Comparison of ENCODE assay signal across 14 cellular contexts in the genomic region with DNA sequence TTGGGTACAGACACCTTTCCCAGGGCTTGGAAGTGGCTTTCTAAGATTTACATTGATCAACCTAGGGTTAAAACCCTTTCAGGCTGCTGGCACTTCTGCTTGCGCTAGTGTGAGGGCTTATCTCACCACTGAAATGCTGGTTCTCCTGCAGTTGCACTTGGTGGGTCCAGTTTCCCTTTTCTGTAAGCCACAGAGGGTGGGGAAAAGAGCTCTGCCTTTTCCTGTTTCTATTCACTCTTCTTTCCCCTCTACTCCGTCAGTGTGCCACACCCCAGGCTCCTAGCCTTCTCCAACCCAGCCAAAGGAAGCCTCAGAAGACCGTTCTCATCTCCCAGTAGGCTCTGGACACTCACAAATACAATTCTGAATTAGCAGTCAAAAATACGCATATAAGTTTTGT. TPM values are rescaled to one million over a fixed set of nuclear protein-coding genes. Genes with fewer than 3 reads are reported as not detected.
A peak's percentile ranks its signal among the peaks of the same experiment; 100 is the strongest.
DNase-seq lines count a peak whose midpoint lies in the region; ATAC-seq lines count a peak whose summit lies in the region.
"Had no signal": no experiment of that assay in that cellular context is flagged by ENCODE, and none has a peak within 500 bp of the region (broad histone marks: within the 10 kb centered on the region; RNA-seq: fewer than 3 reads in every experiment).

No MANE protein-coding gene starts in this region.

- no peaks in the 10 kb centered on the region for H3K4me1 ChIP-seq in naive thymus-derived CD4-positive, alpha-beta T cell (ENCODE audit: control insufficient read depth in 2 of 2, insufficient read depth in 2 of 2, low read length in 2 of 2)
- H3K4me1 ChIP-seq: colonic mucosa had no signal

- peaks cover 22% of the 10 kb centered on the region for H3K27me3 Mint-ChIP-seq in activated naive CD8-positive, alpha-beta T cell treated with anti-CD3 and anti-CD28 coated beads for 36 hours
- H3K27me3 Mint-ChIP-seq in naive thymus-derived CD4-positive, alpha-beta T cell, result peaks cover 15 to 39% (median 19%) of the 10 kb centered on the region in 5 donors

- peaks cover 5% of the 10 kb centered on the region for H3K4me1 Mint-ChIP-seq in activated naive CD8-positive, alpha-beta T cell treated with anti-CD3 and anti-CD28 coated beads for 36 hours
- H3K4me1 Mint-ChIP-seq in naive thymus-derived CD4-positive, alpha-beta T cell, result peaks cover 0 to 11% (median 5%) of the 10 kb centered on the region in 7 donors

- peaks cover 0 to 4% of the 10 kb centered on the region in 2 donors for H3K27me3 ChIP-seq in naive thymus-derived CD4-positive, alpha-beta T cell (ENCODE audit: control insufficient read depth in 2 of 2, insufficient read depth in 2 of 2, low read length in 2 of 2)
- H3K27me3 ChIP-seq: colonic mucosa had no signal

- no peaks in the 10 kb centered on the region for H3K36me3 Mint-ChIP-seq in activated naive CD8-positive, alpha-beta T cell treated with anti-CD3 and anti-CD28 coated beads for 36 hours
- H3K36me3 Mint-ChIP-seq in naive thymus-derived CD4-positive, alpha-beta T cell, result no peaks in the 10 kb centered on the region
- H3K36me3 Mint-ChIP-seq: activated naive CD8-positive, alpha-beta T cell had no signal

- no peak overlapping the region for H3K4me3 ChIP-seq in naive thymus-derived CD4-positive, alpha-beta T cell (ENCODE audit: low read length)
- H3K4me3 ChIP-seq: colonic mucosa had no signal

- H3K27ac ChIP-seq in naive thymus-derived CD4-positive, alpha-beta T cell (ENCODE audit: low read depth, low read length), result no peak overlapping the region
- H3K27ac ChIP-seq: C4-2B, colonic mucosa had no signal

- intact Hi-C loops in naive thymus-derived CD4-positive, alpha-beta T cell (cut with micrococcal nuclease), result no loop called here

- no peaks in the 10 kb centered on the region for H3K9me3 Mint-ChIP-seq in activated naive CD8-positive, alpha-beta T cell treated with anti-CD3 and anti-CD28 coated beads for 36 hours
- H3K9me3 Mint-ChIP-seq in naive thymus-derived CD4-positive, alpha-beta T cell, result peaks cover 0 to 3% (median 0%) of the 10 kb centered on the region in 11 donors

- POLR2A ChIA-PET in naive thymus-derived CD4-positive, alpha-beta T cell (lab: Charles Lee), result no interaction called here

- DNase-seq in GDM1 (lab: John Stamatoyannopoulos, UW), result peak; percentile 84
- DNase-seq in MV-4-11 (lab: John Stamatoyannopoulos, UW), result peak; percentile 78
- DNase-seq in activated naive CD8-positive, alpha-beta T cell treated with anti-CD3 and anti-CD28 coated beads for 36 hours, result no peak
- DNase-seq in naive thymus-derived CD4-positive, alpha-beta T cell, result no peak
- DNase-seq in HuH-7.5 (ENCODE audit: low spot score), result no peak
- no peak for DNase-seq in NCI-H748 (lab: John Stamatoyannopoulos, UW; ENCODE audit: unreplicated experiment)
- no peak for DNase-seq in NCI-H345 treated with DMSO at 0.1 percent for 48 hours (lab: John Stamatoyannopoulos, UW; ENCODE audit: unreplicated experiment)
- DNase-seq: colonic mucosa; EL; NCI-H2029 treated with DMSO at 0.1 percent for 48 hours; stimulated activated CD4-positive, alpha-beta T cell treated with anti-CD3 and anti-CD28 coated beads, Interleukin-4, amount 100 ng/mL, for 4 hours had no signal

- H3K27ac Mint-ChIP-seq in activated naive CD8-positive, alpha-beta T cell treated with anti-CD3 and anti-CD28 coated beads for 36 hours, result no peak overlapping the region
- H3K27ac Mint-ChIP-seq in naive thymus-derived CD4-positive, alpha-beta T cell, result peak overlapping the region in 7 of 9 donors; percentile 2 to 71 (median 23)
- H3K27ac Mint-ChIP-seq: activated naive CD8-positive, alpha-beta T cell had no signal

- CTCF ChIA-PET in naive thymus-derived CD4-positive, alpha-beta T cell (lab: Charles Lee), result interaction anchor here (0.6 kb wide), 1 partner anchor 607 kb away, joined by 3 read pairs; no protein-coding TSS in a partner anchor

- peak overlapping the region; percentile 11 for H3K4me3 Mint-ChIP-seq in activated naive CD8-positive, alpha-beta T cell treated with anti-CD3 and anti-CD28 coated beads for 36 hours
- peak overlapping the region in 9 of 10 donors; percentile 10 to 60 (median 47) for H3K4me3 Mint-ChIP-seq in naive thymus-derived CD4-positive, alpha-beta T cell
- H3K4me3 Mint-ChIP-seq: activated naive CD8-positive, alpha-beta T cell had no signal

- ATAC-seq in naive thymus-derived CD4-positive, alpha-beta T cell, result peak; percentile 72
- no peak for ATAC-seq in GM18861 (IDR thresholded peaks at IDR 0.05; ENCODE audit: unreplicated experiment)

- no peaks in the 10 kb centered on the region for H3K9me3 ChIP-seq in naive thymus-derived CD4-positive, alpha-beta T cell (ENCODE audit: control insufficient read depth in 2 of 3, low read length in 3 of 3)
- H3K9me3 ChIP-seq: colonic mucosa had no signal

- no peaks in the 10 kb centered on the region for H3K36me3 ChIP-seq in naive thymus-derived CD4-positive, alpha-beta T cell (ENCODE audit: control insufficient read depth in 2 of 3, insufficient read depth in 3 of 3, low read length in 3 of 3)
- H3K36me3 ChIP-seq: colonic mucosa had no signal

RNA-seq across cellular contexts. Expression of gene CAPZA2, which starts 19.0 kb away (rescaled TPM):
- total RNA-seq in activated naive CD8-positive, alpha-beta T cell treated with anti-CD3 and anti-CD28 coated beads for 36 hours, result 100 to 1,000 TPM; 158 to 177 TPM
- total RNA-seq in naive thymus-derived CD4-positive, alpha-beta T cell, result 100 to 1,000 TPM in 3 of 5 experiments, 10 to 100 TPM in 2; 86.2 to 129 (median 111) TPM
- 100 to 1,000 TPM; 187 to 191 TPM for polyA plus RNA-seq in naive thymus-derived CD4-positive, alpha-beta T cell

Comparison
In these comparisons a context has a peak if more than half of its experiments do, and no peak if none do; other contexts are left out.
1. DNase-seq: peak in GDM1 (single experiment) and MV-4-11 (single experiment); none in activated naive CD8-positive, alpha-beta T cell treated with anti-CD3 and anti-CD28 coated beads for 36 hours (single experiment), naive thymus-derived CD4-positive, alpha-beta T cell (0 of 9), HuH-7.5 (single experiment), NCI-H748 (single experiment) and NCI-H345 treated with DMSO at 0.1 percent for 48 hours (single experiment).